In genomic region chr2:212409560-212409959, GRCh38 we compare ENCODE assay signal across 19 cellular contexts.
"Had no signal": no experiment of that assay in that cellular context is flagged by ENCODE, and none has a peak within 500 bp of the region (broad histone marks: within the 10 kb centered on the region; RNA-seq: fewer than 3 reads in every experiment).

No MANE protein-coding gene starts in this region.

- H3K27ac ChIP-seq: ascending aorta, esophagus muscularis mucosa, left ventricle myocardium inferior, thoracic aorta, upper lobe of left lung had no signal

- H3K27me3 Mint-ChIP-seq: activated naive CD4-positive, alpha-beta T cell treated with anti-CD3 and anti-CD28 coated beads, Interleukin-2, amount 50 U/mL, for 24 hours; stimulated activated naive B cell treated with anti-CD40 and anti-IgM and Interleukin-4, amounts not matched to agents 10 μg/mL and 1 μg/mL and 100 μg/mL, for 72 hours had no signal

- DNase-seq: activated CD8-positive, alpha-beta memory T cell treated with anti-CD3 and anti-CD28 coated beads for 24 hours; activated CD8-positive, alpha-beta memory T cell treated with anti-CD3 and anti-CD28 coated beads, Interleukin-2, amount 50 U/mL, for 48 hours; activated gamma-delta T cell; effector CD4-positive, alpha-beta T cell; glutamatergic neuron; hippocampal formation; kidney; left ventricle myocardium inferior; occipital lobe; posterior cingulate gyrus; retina; stimulated activated naive B cell treated with anti-CD40 and anti-IgM and Interleukin-4, amounts not matched to agents 10 μg/mL and 1 μg/mL and 100 μg/mL, for 72 hours; T-helper 1 cell; T1000; upper lobe of left lung had no signal

- H3K36me3 ChIP-seq: ascending aorta, esophagus muscularis mucosa, left ventricle myocardium inferior, thoracic aorta, upper lobe of left lung had no signal

- H3K4me3 ChIP-seq: ascending aorta, esophagus muscularis mucosa, left ventricle myocardium inferior, thoracic aorta, upper lobe of left lung had no signal

- ATAC-seq: stimulated activated naive B cell treated with anti-CD40 and anti-IgM and Interleukin-4, amounts not matched to agents 10 μg/mL and 1 μg/mL and 100 μg/mL, for 72 hours had no signal

- H3K36me3 Mint-ChIP-seq: activated naive CD4-positive, alpha-beta T cell treated with anti-CD3 and anti-CD28 coated beads, Interleukin-2, amount 50 U/mL, for 24 hours; stimulated activated naive B cell treated with anti-CD40 and anti-IgM and Interleukin-4, amounts not matched to agents 10 μg/mL and 1 μg/mL and 100 μg/mL, for 72 hours had no signal

- H3K9me3 ChIP-seq: ascending aorta, esophagus muscularis mucosa, thoracic aorta, upper lobe of left lung had no signal

- H3K4me1 ChIP-seq: ascending aorta, esophagus muscularis mucosa, upper lobe of left lung had no signal

- H3K4me3 Mint-ChIP-seq: activated naive CD4-positive, alpha-beta T cell treated with anti-CD3 and anti-CD28 coated beads, Interleukin-2, amount 50 U/mL, for 24 hours; stimulated activated naive B cell treated with anti-CD40 and anti-IgM and Interleukin-4, amounts not matched to agents 10 μg/mL and 1 μg/mL and 100 μg/mL, for 72 hours had no signal

- H3K4me1 Mint-ChIP-seq: activated naive CD4-positive, alpha-beta T cell treated with anti-CD3 and anti-CD28 coated beads, Interleukin-2, amount 50 U/mL, for 24 hours; stimulated activated naive B cell treated with anti-CD40 and anti-IgM and Interleukin-4, amounts not matched to agents 10 μg/mL and 1 μg/mL and 100 μg/mL, for 72 hours had no signal

- H3K9me3 Mint-ChIP-seq: activated naive CD4-positive, alpha-beta T cell treated with anti-CD3 and anti-CD28 coated beads, Interleukin-2, amount 50 U/mL, for 24 hours had no signal

- H3K27ac Mint-ChIP-seq: activated naive CD4-positive, alpha-beta T cell treated with anti-CD3 and anti-CD28 coated beads, Interleukin-2, amount 50 U/mL, for 24 hours; stimulated activated naive B cell treated with anti-CD40 and anti-IgM and Interleukin-4, amounts not matched to agents 10 μg/mL and 1 μg/mL and 100 μg/mL, for 72 hours had no signal

- H3K27me3 ChIP-seq: ascending aorta, esophagus muscularis mucosa, upper lobe of left lung had no signal
